In genomic region chr1:223845810-223846667, GRCh38 we compare ENCODE assay signal across 1 cellular context.
TF ChIP-seq lines count a peak whose summit lies in the region.

A gene with protein sequence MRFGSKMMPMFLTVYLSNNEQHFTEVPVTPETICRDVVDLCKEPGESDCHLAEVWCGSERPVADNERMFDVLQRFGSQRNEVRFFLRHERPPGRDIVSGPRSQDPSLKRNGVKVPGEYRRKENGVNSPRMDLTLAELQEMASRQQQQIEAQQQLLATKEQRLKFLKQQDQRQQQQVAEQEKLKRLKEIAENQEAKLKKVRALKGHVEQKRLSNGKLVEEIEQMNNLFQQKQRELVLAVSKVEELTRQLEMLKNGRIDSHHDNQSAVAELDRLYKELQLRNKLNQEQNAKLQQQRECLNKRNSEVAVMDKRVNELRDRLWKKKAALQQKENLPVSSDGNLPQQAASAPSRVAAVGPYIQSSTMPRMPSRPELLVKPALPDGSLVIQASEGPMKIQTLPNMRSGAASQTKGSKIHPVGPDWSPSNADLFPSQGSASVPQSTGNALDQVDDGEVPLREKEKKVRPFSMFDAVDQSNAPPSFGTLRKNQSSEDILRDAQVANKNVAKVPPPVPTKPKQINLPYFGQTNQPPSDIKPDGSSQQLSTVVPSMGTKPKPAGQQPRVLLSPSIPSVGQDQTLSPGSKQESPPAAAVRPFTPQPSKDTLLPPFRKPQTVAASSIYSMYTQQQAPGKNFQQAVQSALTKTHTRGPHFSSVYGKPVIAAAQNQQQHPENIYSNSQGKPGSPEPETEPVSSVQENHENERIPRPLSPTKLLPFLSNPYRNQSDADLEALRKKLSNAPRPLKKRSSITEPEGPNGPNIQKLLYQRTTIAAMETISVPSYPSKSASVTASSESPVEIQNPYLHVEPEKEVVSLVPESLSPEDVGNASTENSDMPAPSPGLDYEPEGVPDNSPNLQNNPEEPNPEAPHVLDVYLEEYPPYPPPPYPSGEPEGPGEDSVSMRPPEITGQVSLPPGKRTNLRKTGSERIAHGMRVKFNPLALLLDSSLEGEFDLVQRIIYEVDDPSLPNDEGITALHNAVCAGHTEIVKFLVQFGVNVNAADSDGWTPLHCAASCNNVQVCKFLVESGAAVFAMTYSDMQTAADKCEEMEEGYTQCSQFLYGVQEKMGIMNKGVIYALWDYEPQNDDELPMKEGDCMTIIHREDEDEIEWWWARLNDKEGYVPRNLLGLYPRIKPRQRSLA (minus strand): TSS chr1:223845947. CDS start chr1:223845680, 267 bp downstream.

TF ChIP-seq in K562, 482 proteins besides CTCF, POLR2A, EP300 and RAD21 (continued from another document and continues in another):
- TF ChIP-seq MGA (IDR thresholded peaks at IDR 0.05) = peak; percentile 87
- peak; percentile 75; the same call in 1 of the 2 replicates for TF ChIP-seq ZHX1 (conservative IDR thresholded peaks at IDR 0.05; ENCODE audit: low read length)
- no peak for TF ChIP-seq BRCA1 (IDR thresholded peaks at IDR 0.05)
- TF ChIP-seq BRCA1 (CRISPR knock-in tag; IDR thresholded peaks at IDR 0.05) = no peak
- 0 out of 2 replicates have a peak, but pooled peaks have one; percentile 23 for TF ChIP-seq KAT8 (IDR thresholded peaks at IDR 0.05; ENCODE audit: low read depth)
- TF ChIP-seq NR2C1 (IDR thresholded peaks at IDR 0.05) = no peak
- no peak for TF ChIP-seq NR2C1 (tag; IDR thresholded peaks at IDR 0.05)
- TF ChIP-seq MED1 (CRISPR knock-in tag; IDR thresholded peaks at IDR 0.05; ENCODE audit: borderline replicate concordance) = no peak
- no peak for TF ChIP-seq PCBP2 (IDR thresholded peaks at IDR 0.05; ENCODE audit: low read depth, low read length, poor library complexity, severe bottlenecking)
- TF ChIP-seq, protein P1, sequence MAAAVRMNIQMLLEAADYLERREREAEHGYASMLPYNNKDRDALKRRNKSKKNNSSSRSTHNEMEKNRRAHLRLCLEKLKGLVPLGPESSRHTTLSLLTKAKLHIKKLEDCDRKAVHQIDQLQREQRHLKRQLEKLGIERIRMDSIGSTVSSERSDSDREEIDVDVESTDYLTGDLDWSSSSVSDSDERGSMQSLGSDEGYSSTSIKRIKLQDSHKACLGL (CRISPR knock-in tag; IDR thresholded peaks at IDR 0.05; ENCODE audit: borderline replicate concordance, poor library complexity, severe bottlenecking) = no peak
- TF ChIP-seq SIN3B (IDR thresholded peaks at IDR 0.05; ENCODE audit: low read depth) = no peak
- peak; percentile 90 for TF ChIP-seq NBN (IDR thresholded peaks at IDR 0.05; ENCODE audit: low read depth)
- TF ChIP-seq ATF4 (CRISPR knock-in tag; IDR thresholded peaks at IDR 0.05) = peak; percentile 80
- TF ChIP-seq SMARCA5 (IDR thresholded peaks at IDR 0.05) = no peak
- peak; percentile 88 for TF ChIP-seq CBFB (CRISPR knock-in tag; IDR thresholded peaks at IDR 0.05)
- TF ChIP-seq POU5F1 (IDR thresholded peaks at IDR 0.05; ENCODE audit: borderline replicate concordance, low read depth, low read length, partially characterized antibody) = peak; percentile 51
- no peak for TF ChIP-seq ZNF124 (CRISPR knock-in tag; IDR thresholded peaks at IDR 0.05)
- peak; percentile 95 for TF ChIP-seq RB1 (IDR thresholded peaks at IDR 0.05; ENCODE audit: low read depth)
- TF ChIP-seq, protein P2, sequence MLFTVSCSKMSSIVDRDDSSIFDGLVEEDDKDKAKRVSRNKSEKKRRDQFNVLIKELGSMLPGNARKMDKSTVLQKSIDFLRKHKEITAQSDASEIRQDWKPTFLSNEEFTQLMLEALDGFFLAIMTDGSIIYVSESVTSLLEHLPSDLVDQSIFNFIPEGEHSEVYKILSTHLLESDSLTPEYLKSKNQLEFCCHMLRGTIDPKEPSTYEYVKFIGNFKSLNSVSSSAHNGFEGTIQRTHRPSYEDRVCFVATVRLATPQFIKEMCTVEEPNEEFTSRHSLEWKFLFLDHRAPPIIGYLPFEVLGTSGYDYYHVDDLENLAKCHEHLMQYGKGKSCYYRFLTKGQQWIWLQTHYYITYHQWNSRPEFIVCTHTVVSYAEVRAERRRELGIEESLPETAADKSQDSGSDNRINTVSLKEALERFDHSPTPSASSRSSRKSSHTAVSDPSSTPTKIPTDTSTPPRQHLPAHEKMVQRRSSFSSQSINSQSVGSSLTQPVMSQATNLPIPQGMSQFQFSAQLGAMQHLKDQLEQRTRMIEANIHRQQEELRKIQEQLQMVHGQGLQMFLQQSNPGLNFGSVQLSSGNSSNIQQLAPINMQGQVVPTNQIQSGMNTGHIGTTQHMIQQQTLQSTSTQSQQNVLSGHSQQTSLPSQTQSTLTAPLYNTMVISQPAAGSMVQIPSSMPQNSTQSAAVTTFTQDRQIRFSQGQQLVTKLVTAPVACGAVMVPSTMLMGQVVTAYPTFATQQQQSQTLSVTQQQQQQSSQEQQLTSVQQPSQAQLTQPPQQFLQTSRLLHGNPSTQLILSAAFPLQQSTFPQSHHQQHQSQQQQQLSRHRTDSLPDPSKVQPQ (CRISPR knock-in tag; IDR thresholded peaks at IDR 0.05; ENCODE audit: borderline replicate concordance) = 0 out of 2 replicates have a peak, but pooled peaks have one; percentile 53
- TF ChIP-seq, protein P3, sequence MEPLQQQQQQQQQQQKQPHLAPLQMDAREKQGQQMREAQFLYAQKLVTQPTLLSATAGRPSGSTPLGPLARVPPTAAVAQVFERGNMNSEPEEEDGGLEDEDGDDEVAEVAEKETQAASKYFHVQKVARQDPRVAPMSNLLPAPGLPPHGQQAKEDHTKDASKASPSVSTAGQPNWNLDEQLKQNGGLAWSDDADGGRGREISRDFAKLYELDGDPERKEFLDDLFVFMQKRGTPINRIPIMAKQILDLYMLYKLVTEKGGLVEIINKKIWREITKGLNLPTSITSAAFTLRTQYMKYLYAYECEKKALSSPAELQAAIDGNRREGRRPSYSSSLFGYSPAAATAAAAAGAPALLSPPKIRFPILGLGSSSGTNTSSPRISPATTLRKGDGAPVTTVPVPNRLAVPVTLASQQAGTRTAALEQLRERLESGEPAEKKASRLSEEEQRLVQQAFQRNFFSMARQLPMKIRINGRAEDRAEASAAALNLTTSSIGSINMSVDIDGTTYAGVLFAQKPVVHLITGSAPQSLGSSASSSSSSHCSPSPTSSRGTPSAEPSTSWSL (CRISPR knock-in tag; IDR thresholded peaks at IDR 0.05; ENCODE audit: borderline replicate concordance) = peak; percentile 65; the same call in 1 of the 2 replicates
- TF ChIP-seq, protein P4, sequence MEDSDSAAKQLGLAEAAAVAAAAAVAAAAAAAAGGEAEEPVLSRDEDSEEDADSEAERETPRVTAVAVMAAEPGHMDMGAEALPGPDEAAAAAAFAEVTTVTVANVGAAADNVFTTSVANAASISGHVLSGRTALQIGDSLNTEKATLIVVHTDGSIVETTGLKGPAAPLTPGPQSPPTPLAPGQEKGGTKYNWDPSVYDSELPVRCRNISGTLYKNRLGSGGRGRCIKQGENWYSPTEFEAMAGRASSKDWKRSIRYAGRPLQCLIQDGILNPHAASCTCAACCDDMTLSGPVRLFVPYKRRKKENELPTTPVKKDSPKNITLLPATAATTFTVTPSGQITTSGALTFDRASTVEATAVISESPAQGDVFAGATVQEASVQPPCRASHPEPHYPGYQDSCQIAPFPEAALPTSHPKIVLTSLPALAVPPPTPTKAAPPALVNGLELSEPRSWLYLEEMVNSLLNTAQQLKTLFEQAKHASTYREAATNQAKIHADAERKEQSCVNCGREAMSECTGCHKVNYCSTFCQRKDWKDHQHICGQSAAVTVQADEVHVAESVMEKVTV (CRISPR knock-in tag; IDR thresholded peaks at IDR 0.05) = peak; percentile 76
